In the genomic region with DNA sequence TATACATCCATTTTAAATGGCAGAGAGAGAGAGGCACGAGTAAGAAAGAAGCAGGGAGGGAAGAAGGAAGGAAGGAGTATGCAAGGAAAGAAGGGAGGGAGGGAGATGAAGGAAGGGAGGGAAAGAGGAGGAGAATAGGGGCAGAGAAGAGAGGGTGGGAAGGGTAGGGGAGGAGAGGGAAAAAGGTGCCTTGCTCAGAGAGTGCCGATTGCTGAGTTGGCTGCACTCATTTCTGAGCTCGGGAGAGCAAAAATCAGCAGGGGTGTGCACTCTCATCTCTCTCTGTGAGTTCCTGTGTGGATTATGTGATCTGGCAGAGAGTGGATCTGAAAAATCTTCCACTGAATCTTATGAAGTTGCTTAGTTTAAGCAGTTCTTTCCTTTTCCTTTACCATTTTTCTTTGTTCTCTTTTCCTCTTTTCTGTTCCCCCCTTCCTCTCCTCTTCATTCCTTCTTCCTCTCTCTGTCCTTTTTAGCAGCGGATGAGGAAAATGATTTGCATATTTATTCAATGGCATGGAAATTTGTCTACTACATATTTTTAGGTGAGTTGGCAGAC, we compare ENCODE assay signal across 2 cellular contexts.
TF ChIP-seq lines count a peak whose summit lies in the region.

No MANE protein-coding gene starts in this region.

TF ChIP-seq in HEK293, 187 proteins besides CTCF, POLR2A, EP300 and RAD21 (continued from another document):
- TF ChIP-seq, protein P1, sequence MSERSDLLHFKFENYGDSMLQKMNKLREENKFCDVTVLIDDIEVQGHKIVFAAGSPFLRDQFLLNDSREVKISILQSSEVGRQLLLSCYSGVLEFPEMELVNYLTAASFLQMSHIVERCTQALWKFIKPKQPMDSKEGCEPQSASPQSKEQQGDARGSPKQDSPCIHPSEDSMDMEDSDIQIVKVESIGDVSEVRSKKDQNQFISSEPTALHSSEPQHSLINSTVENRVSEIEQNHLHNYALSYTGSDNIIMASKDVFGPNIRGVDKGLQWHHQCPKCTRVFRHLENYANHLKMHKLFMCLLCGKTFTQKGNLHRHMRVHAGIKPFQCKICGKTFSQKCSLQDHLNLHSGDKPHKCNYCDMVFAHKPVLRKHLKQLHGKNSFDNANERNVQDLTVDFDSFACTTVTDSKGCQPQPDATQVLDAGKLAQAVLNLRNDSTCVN (tag by site-specific recombination; optimal IDR thresholded peaks at IDR 0.05): no peak
- no peak for TF ChIP-seq ZFHX2 (tag by site-specific recombination; conservative IDR thresholded peaks at IDR 0.05)
- TF ChIP-seq ZFP3 (tag by site-specific recombination; IDR thresholded peaks at IDR 0.05; ENCODE audit: low read depth): no peak
- TF ChIP-seq ZNF585B (tag by site-specific recombination; IDR thresholded peaks at IDR 0.05): no peak
- TF ChIP-seq ZNF10 (tag by site-specific recombination; IDR thresholded peaks at IDR 0.05): no peak
- TF ChIP-seq ZNF624 (tag by site-specific recombination; IDR thresholded peaks at IDR 0.05): no peak
- no peak for TF ChIP-seq KLF1 (tag by site-specific recombination; IDR thresholded peaks at IDR 0.05)
- no peak for TF ChIP-seq ZBTB20 (tag by site-specific recombination; IDR thresholded peaks at IDR 0.05)
- TF ChIP-seq SP7 (tag by site-specific recombination; IDR thresholded peaks at IDR 0.05): no peak
- TF ChIP-seq ZBTB17 (tag by site-specific recombination; IDR thresholded peaks at IDR 0.05): 0 out of 2 replicates have a peak, but pooled peaks have one; percentile 28
- TF ChIP-seq, protein P2, sequence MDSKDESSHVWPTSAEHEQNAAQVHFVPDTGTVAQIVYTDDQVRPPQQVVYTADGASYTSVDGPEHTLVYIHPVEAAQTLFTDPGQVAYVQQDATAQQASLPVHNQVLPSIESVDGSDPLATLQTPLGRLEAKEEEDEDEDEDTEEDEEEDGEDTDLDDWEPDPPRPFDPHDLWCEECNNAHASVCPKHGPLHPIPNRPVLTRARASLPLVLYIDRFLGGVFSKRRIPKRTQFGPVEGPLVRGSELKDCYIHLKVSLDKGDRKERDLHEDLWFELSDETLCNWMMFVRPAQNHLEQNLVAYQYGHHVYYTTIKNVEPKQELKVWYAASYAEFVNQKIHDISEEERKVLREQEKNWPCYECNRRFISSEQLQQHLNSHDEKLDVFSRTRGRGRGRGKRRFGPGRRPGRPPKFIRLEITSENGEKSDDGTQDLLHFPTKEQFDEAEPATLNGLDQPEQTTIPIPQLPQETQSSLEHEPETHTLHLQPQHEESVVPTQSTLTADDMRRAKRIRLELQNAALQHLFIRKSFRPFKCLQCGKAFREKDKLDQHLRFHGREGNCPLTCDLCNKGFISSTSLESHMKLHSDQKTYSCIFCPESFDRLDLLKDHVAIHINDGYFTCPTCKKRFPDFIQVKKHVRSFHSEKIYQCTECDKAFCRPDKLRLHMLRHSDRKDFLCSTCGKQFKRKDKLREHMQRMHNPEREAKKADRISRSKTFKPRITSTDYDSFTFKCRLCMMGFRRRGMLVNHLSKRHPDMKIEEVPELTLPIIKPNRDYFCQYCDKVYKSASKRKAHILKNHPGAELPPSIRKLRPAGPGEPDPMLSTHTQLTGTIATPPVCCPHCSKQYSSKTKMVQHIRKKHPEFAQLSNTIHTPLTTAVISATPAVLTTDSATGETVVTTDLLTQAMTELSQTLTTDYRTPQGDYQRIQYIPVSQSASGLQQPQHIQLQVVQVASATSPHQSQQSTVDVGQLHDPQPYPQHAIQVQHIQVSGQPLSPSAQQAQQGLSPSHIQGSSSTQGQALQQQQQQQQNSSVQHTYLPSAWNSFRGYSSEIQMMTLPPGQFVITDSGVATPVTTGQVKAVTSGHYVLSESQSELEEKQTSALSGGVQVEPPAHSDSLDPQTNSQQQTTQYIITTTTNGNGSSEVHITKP (tag by site-specific recombination; IDR thresholded peaks at IDR 0.05): 0 out of 2 replicates have a peak, but pooled peaks have one; percentile 18
- TF ChIP-seq ZNF768 (tag by site-specific recombination; IDR thresholded peaks at IDR 0.05): no peak

TF ChIP-seq in H1, 55 proteins besides CTCF, POLR2A, EP300 and RAD21 (continued from another document):
- no peak for TF ChIP-seq CBX5 (IDR thresholded peaks at IDR 0.05; ENCODE audit: low read depth, low read length)
- no peak for TF ChIP-seq MAFK (IDR thresholded peaks at IDR 0.05; ENCODE audit: low read depth, low read length)
- TF ChIP-seq, protein P3, sequence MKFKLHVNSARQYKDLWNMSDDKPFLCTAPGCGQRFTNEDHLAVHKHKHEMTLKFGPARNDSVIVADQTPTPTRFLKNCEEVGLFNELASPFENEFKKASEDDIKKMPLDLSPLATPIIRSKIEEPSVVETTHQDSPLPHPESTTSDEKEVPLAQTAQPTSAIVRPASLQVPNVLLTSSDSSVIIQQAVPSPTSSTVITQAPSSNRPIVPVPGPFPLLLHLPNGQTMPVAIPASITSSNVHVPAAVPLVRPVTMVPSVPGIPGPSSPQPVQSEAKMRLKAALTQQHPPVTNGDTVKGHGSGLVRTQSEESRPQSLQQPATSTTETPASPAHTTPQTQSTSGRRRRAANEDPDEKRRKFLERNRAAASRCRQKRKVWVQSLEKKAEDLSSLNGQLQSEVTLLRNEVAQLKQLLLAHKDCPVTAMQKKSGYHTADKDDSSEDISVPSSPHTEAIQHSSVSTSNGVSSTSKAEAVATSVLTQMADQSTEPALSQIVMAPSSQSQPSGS (IDR thresholded peaks at IDR 0.05; ENCODE audit: low read length): no peak
- TF ChIP-seq ASH2L (IDR thresholded peaks at IDR 0.05; ENCODE audit: low read length): no peak
- no peak for TF ChIP-seq POLR2AphosphoS5 (IDR thresholded peaks at IDR 0.05; ENCODE audit: low read depth, low read length)
- TF ChIP-seq, protein P4, sequence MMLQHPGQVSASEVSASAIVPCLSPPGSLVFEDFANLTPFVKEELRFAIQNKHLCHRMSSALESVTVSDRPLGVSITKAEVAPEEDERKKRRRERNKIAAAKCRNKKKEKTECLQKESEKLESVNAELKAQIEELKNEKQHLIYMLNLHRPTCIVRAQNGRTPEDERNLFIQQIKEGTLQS (IDR thresholded peaks at IDR 0.05; ENCODE audit: insufficient read depth, low read depth, low read length): no peak
- no peak for TF ChIP-seq SP1 (IDR thresholded peaks at IDR 0.05; ENCODE audit: low read depth, low read length)
